Comparison of ENCODE assay signal across 8 cellular contexts in the genomic region with DNA sequence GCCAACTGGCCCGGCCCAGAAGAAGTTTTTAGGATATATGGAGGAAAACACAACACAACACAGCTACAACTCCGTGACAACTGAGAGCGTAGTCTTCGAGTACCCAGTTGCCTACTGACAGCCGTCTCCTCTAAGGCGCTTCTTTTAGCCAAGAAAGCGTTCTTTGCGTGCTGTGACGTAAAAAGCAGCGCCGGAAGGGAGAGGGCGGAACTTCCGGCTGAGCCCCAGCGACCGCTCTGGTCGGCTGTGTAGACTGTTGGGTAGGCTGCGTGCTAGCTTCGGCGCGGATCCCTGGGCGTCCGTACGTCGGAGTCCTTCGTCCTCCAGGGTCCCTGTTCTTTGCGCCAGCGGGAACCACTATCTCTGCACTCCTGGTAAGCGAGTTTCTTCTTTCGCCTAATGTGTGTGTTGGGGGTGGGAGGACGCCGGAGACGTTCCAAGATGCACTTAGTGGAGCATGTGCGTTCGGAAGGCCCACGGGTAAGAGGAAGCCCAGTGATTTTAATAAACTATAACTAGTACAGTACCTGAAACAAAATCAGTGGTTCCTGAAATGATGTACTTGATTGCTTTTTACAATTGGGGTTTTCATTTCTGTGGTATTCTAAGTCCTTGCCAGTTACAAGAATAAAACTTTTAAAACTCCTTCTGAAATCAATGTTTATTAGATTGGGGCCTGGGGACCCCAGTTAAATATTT. TPM values are rescaled to one million over a fixed set of nuclear protein-coding genes. Genes with fewer than 3 reads are reported as not detected.
DNase-seq lines count a peak whose midpoint lies in the region; ATAC-seq, FAIRE-seq and TF ChIP-seq lines count a peak whose summit lies in the region.

TSS of gene TRMT10C (plus strand) at position 239 of the 699 bp plus-strand sequence. CDS start 2,914 bp downstream, outside the sequence.

- peak within 1 kb of the TSS; percentile 91 to 92 for H3K27ac ChIP-seq in coronary artery

- intact Hi-C loops in activated CD4-positive, alpha-beta T cell treated with anti-CD3 and anti-CD28 coated beads, Interleukin-2, amount 10 ng/mL, durations not matched to agents 24 days and 14 days (cut with micrococcal nuclease), result loop anchor here (1.0 kb wide), 3 partner anchors 12 to 48 kb away; partner anchors contain the start of gene SENP7
- intact Hi-C loops in left colon (cut with DNase I, micrococcal nuclease), result no loop called here

- DNase-seq in BE2C, result peak; percentile 91
- DNase-seq in GM19239 (ENCODE audit: insufficient read length, low spot score), result peak; percentile 81
- peak; percentile 81 for DNase-seq in NCI-H526 treated with DMSO at 0.1 percent for 48 hours (lab: John Stamatoyannopoulos, UW)
- DNase-seq in activated CD4-positive, alpha-beta T cell treated with anti-CD3 and anti-CD28 coated beads, Interleukin-2, amount 10 ng/mL, durations not matched to agents 24 days and 14 days, result peak; percentile 98
- peak; percentile 95 for DNase-seq in coronary artery (ENCODE audit: low spot score)
- peak; percentile 89 to 93 for DNase-seq in left colon
- peak; percentile 93 for DNase-seq in stimulated activated CD4-positive, alpha-beta T cell treated with anti-CD3 and anti-CD28 coated beads, Interleukin-1b, Interleukin-23, amount 100 ng/mL, for 48 hours

- peaks cover 30% of the 10 kb centered on the region for H3K4me1 Mint-ChIP-seq in activated CD4-positive, alpha-beta T cell treated with anti-CD3 and anti-CD28 coated beads, Interleukin-2, amount 10 ng/mL, durations not matched to agents 24 days and 14 days

- H3K4me3 ChIP-seq in BE2C (ENCODE audit: low read depth, low read length), result peak within 1 kb of the TSS; percentile 99
- peak within 1 kb of the TSS; percentile 83 for H3K4me3 ChIP-seq in coronary artery

- H3K4me3 Mint-ChIP-seq in activated CD4-positive, alpha-beta T cell treated with anti-CD3 and anti-CD28 coated beads, Interleukin-2, amount 10 ng/mL, durations not matched to agents 24 days and 14 days, result peak within 1 kb of the TSS; percentile 98

- H3K27me3 ChIP-seq in BE2C, result 0 out of 2 replicates have a peak, but pooled peaks cover 4% of the 10 kb centered on the region

- H3K27ac Mint-ChIP-seq in activated CD4-positive, alpha-beta T cell treated with anti-CD3 and anti-CD28 coated beads, Interleukin-2, amount 10 ng/mL, durations not matched to agents 24 days and 14 days, result peak within 1 kb of the TSS; percentile 99

- H3K27me3 Mint-ChIP-seq in activated CD4-positive, alpha-beta T cell treated with anti-CD3 and anti-CD28 coated beads, Interleukin-2, amount 10 ng/mL, durations not matched to agents 24 days and 14 days, result peaks cover 2% of the 10 kb centered on the region

- FAIRE-seq in GM19239 (lab: Jason Lieb, UNC), result peak; percentile 98

- peaks cover 22% of the 10 kb centered on the region for H3K36me3 ChIP-seq in BE2C

- ATAC-seq in HG03457 (IDR thresholded peaks at IDR 0.05; ENCODE audit: unreplicated experiment) (peak; percentile 99), left colon (peak; percentile 100)

- peaks cover 43% of the 10 kb centered on the region for H3K36me3 Mint-ChIP-seq in activated CD4-positive, alpha-beta T cell treated with anti-CD3 and anti-CD28 coated beads, Interleukin-2, amount 10 ng/mL, durations not matched to agents 24 days and 14 days (ENCODE audit: low read depth)

- TF ChIP-seq CTCF in BE2C (IDR thresholded peaks at IDR 0.05; ENCODE audit: low read depth, low read length) (no peak), coronary artery (IDR thresholded peaks at IDR 0.05) (no peak)

- H3K9me3 Mint-ChIP-seq in activated CD4-positive, alpha-beta T cell treated with anti-CD3 and anti-CD28 coated beads, Interleukin-2, amount 10 ng/mL, durations not matched to agents 24 days and 14 days, result no peaks in the 10 kb centered on the region

- H3K4me1 ChIP-seq in BE2C, result peaks cover 2% of the 10 kb centered on the region; the same call in 1 of the 2 replicates

- H3K9me3 ChIP-seq in BE2C, result no peaks in the 10 kb centered on the region

RNA-seq across cellular contexts. Expression of gene TRMT10C, which starts in this region (rescaled TPM):
- polyA plus RNA-seq in BE2C (2012; ENCODE audit: insufficient read depth, insufficient read length, low read depth), result 63.4 TPM
- total RNA-seq in activated CD4-positive, alpha-beta T cell treated with anti-CD3 and anti-CD28 coated beads, Interleukin-2, amount 10 ng/mL, durations not matched to agents 24 days and 14 days, result 58.3 and 59.9 TPM in 2 replicates
- total RNA-seq in left colon, result 10 to 100 TPM; 15.9 to 20.1 TPM

Comparison
In these comparisons a context has a peak if more than half of its experiments do, and no peak if none do; other contexts are left out.
1. Peak in every context shown above with its lines: DNase-seq, ATAC-seq, H3K4me3 ChIP-seq and H3K27ac ChIP-seq.